22 cellular contexts compared by ENCODE assay signal in the genomic region with DNA sequence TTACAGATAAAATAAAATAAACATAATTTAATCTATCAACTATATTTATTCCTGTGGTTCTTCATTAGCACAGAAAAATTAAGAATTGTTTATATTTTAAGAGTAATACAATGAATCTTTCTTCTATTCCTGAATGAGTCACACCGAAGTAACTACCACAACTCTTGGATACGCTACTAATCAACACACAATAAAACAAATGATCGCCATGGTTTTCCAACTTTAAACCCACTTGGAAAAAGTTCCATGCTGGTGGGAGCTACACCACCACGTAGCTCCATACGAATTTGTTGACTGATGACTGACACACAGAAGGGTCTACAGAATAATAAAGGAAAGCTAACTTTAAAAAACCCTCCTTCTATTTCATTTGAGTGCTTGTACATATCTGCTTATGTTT.
A peak's percentile ranks its signal among the peaks of the same experiment; 100 is the strongest.
DNase-seq lines count a peak whose midpoint lies in the region; ATAC-seq, FAIRE-seq and TF ChIP-seq lines count a peak whose summit lies in the region.
"Had no signal": no experiment of that assay in that cellular context is flagged by ENCODE, and none has a peak within 500 bp of the region (broad histone marks: within the 10 kb centered on the region; RNA-seq: fewer than 3 reads in every experiment).

No MANE protein-coding gene starts in this region.

- H3K9me3 ChIP-seq in pancreas: no peaks in the 10 kb centered on the region
- H3K9me3 ChIP-seq: esophagus squamous epithelium, Peyer's patch had no signal

- 83% methylated on average over 5 of the region's 5 CpGs for WGBS in pancreas, 2 donors

- in situ Hi-C loops in Caki2 (cut with HindIII; ENCODE audit: low pct_unique_long_range_greater_than_20kb, low sequenced_read_pairs): no loop called here

- H3K4me1 ChIP-seq in foreskin keratinocyte (peaks cover 38% of the 10 kb centered on the region), pancreas (peaks cover 4 to 18% (median 6%) of the 10 kb centered on the region in 3 donors)

- intact Hi-C loops in pancreas (cut with DNase I): no loop called here

- FAIRE-seq in pancreas (lab: Jason Lieb, UNC): no peak
- FAIRE-seq: G401.6, islet of Langerhans, K562, TTC549 had no signal

- no peaks in the 10 kb centered on the region for H3K36me3 ChIP-seq in pancreas
- H3K36me3 ChIP-seq: esophagus squamous epithelium, Peyer's patch had no signal

- DNase-seq in Caki2 (ENCODE audit: low read depth) (peak; percentile 36), RPMI7951 (ENCODE audit: low read depth) (peak; percentile 53), foreskin keratinocyte (no peak), pancreas (no peak), NOMO-1 treated with DMSO at 0.1 percent for 48 hours (lab: John Stamatoyannopoulos, UW; ENCODE audit: unreplicated experiment) (no peak), MV-4-11 (lab: John Stamatoyannopoulos, UW) (no peak), AML-193 (lab: John Stamatoyannopoulos, UW) (no peak)
- DNase-seq: activated naive CD4-positive, alpha-beta T cell treated with anti-CD3 and anti-CD28 coated beads, Interleukin-2, amount 10 ng/mL, durations not matched to agents 7 days and 5 days; COR-L47; esophagus squamous epithelium; head of caudate nucleus; midbrain; NCI-H1417; NCI-H2171 treated with DMSO at 0.1 percent for 48 hours; Peyer's patch had no signal

- no peak overlapping the region for H3K4me3 ChIP-seq in pancreas
- H3K4me3 ChIP-seq: esophagus squamous epithelium, K562, Peyer's patch had no signal

- H3K27ac ChIP-seq in foreskin keratinocyte (peak overlapping the region; percentile 91), pancreas (peak overlapping the region in 3 of 4 donors; percentile 45 to 68 (median 65))
- H3K27ac ChIP-seq: HL-60 had no signal

- no peak for TF ChIP-seq CTCF in foreskin keratinocyte (conservative IDR thresholded peaks at IDR 0.05)
- TF ChIP-seq CTCF in pancreas (IDR thresholded peaks at IDR 0.05): no peak

- no peak for ATAC-seq in foreskin keratinocyte
- no peak for ATAC-seq in pancreas
- no peak for ATAC-seq in HG02642 (IDR thresholded peaks at IDR 0.05; ENCODE audit: poor library complexity, unreplicated experiment)
- ATAC-seq: K562, sciatic nerve had no signal

- H3K27me3 ChIP-seq in foreskin keratinocyte (no peaks in the 10 kb centered on the region), pancreas (no peaks in the 10 kb centered on the region)
- H3K27me3 ChIP-seq: esophagus squamous epithelium, Peyer's patch had no signal

Comparison
In these comparisons a context has a peak if more than half of its experiments do, and no peak if none do; other contexts are left out.
1. DNase-seq: peak in Caki2 (single experiment) and RPMI7951 (single experiment); none in foreskin keratinocyte (0 of 2), pancreas (0 of 6), NOMO-1 treated with DMSO at 0.1 percent for 48 hours (single experiment), MV-4-11 (single experiment) and AML-193 (0 of 2).